Comparison of ENCODE assay signal across 11 cellular contexts in the genomic region with DNA sequence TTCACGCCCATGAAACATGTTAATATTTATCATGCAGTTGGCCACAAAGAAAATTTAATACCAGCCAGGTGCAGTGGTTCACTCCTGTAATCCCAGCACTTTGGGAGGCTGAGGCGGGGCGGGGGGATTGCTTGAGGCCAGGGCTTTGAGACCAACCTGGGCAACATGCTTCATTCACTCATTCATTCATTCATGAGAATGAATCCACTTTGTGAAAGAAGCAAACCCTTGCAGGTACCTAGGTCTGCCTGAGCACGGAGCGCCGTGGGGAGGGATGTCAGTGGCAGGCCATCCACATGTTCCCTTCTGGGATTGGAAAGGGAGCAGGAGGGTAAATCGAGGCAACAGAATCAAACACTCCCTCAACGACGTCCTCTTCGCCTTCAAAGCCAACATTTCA. TPM values are rescaled to one million over a fixed set of nuclear protein-coding genes. Genes with fewer than 3 reads are reported as not detected.
DNase-seq lines count a peak whose midpoint lies in the region; ATAC-seq and TF ChIP-seq lines count a peak whose summit lies in the region.
"Had no signal": no experiment of that assay in that cellular context is flagged by ENCODE, and none has a peak within 500 bp of the region (broad histone marks: within the 10 kb centered on the region; RNA-seq: fewer than 3 reads in every experiment).

No MANE protein-coding gene starts in this region.

- no peaks in the 10 kb centered on the region for H3K9me3 ChIP-seq in CD4-positive, alpha-beta memory T cell (ENCODE audit: control insufficient read depth in 1 of 2, low read length in 2 of 2)
- H3K9me3 ChIP-seq in Panc1 (ENCODE audit: control insufficient read depth, insufficient read depth, low read depth, low read length) (no peaks in the 10 kb centered on the region), neuronal stem cell (replicated peaks in 1 of 2; ENCODE audit: control insufficient read depth in 2 of 2, insufficient read depth in 1 of 2, low read depth in 1 of 2, low read length in 2 of 2) (no peaks in the 10 kb centered on the region)

- H3K18ac ChIP-seq in neuronal stem cell (ENCODE audit: low read length): no peak overlapping the region

- H3K4ac ChIP-seq in neuronal stem cell (ENCODE audit: low read length): no peak overlapping the region

- peaks cover 18 to 47% of the 10 kb centered on the region in 2 donors for H3K36me3 Mint-ChIP-seq in CD4-positive, alpha-beta memory T cell
- H3K36me3 Mint-ChIP-seq in endothelial cell (ENCODE audit: low read depth, unreplicated experiment): peaks cover 6% of the 10 kb centered on the region

- no peak overlapping the region for H3K4me3 ChIP-seq in CD4-positive, alpha-beta memory T cell (ENCODE audit: low read length in 2 of 2)
- H3K4me3 ChIP-seq in Panc1 (ENCODE audit: low read depth in 2 of 2, low read length in 2 of 2): no peak overlapping the region
- H3K4me3 ChIP-seq in rectal smooth muscle tissue (ENCODE audit: low read length): no peak overlapping the region
- no peak overlapping the region for H3K4me3 ChIP-seq in neuronal stem cell (ENCODE audit: low read length in 2 of 2)

- peak overlapping the region in 5 of 8 donors; percentile 43 to 99 (median 80) for H3K4me3 Mint-ChIP-seq in CD4-positive, alpha-beta memory T cell
- H3K4me3 Mint-ChIP-seq in endothelial cell (ENCODE audit: unreplicated experiment): peak overlapping the region; percentile 6

- H2BK5ac ChIP-seq in neuronal stem cell (ENCODE audit: low read length): no peak overlapping the region

- H2AK5ac ChIP-seq in neuronal stem cell (ENCODE audit: low read depth, low read length): no peak overlapping the region

- H3K79me1 ChIP-seq in neuronal stem cell (ENCODE audit: low read depth, low read length): no peaks in the 10 kb centered on the region

- H3K9ac ChIP-seq in rectal smooth muscle tissue (ENCODE audit: low read length) (no peak overlapping the region), neuronal stem cell (ENCODE audit: low read depth, low read length, poor library complexity) (no peak overlapping the region)

- H3K36me3 ChIP-seq in CD4-positive, alpha-beta memory T cell (ENCODE audit: insufficient read depth, low read length): peaks cover 11% of the 10 kb centered on the region
- H3K36me3 ChIP-seq in Panc1 (ENCODE audit: control insufficient read depth, insufficient read depth, low read length): no peaks in the 10 kb centered on the region; the same call in 1 of the 2 replicates
- peaks cover 4% of the 10 kb centered on the region for H3K36me3 ChIP-seq in rectal smooth muscle tissue (ENCODE audit: control insufficient read depth, insufficient read depth, low read length)
- H3K36me3 ChIP-seq in neuronal stem cell (replicated peaks in 1 of 2; ENCODE audit: control insufficient read depth in 2 of 2, insufficient read depth in 2 of 2, low read length in 2 of 2): no peaks in the 10 kb centered on the region

- BruUV-seq in Panc1 (replicated peaks; lab: Mats Ljungman, UMichigan): TSS peak; percentile 12

- in situ Hi-C loops in Panc1 (cut with HindIII; ENCODE audit: low pct_unique_long_range_greater_than_20kb, low sequenced_read_pairs) (no loop called here), KBM-7 (cut with MboI; ENCODE audit: low pct_unique_long_range_greater_than_20kb, low sequenced_read_pairs) (loop anchor here (10.0 kb wide), 1 partner anchor 46 kb away; no protein-coding TSS in a partner anchor)

- no peak overlapping the region for H4K8ac ChIP-seq in neuronal stem cell (ENCODE audit: low read depth, low read length)

- intact Hi-C loops in CD4-positive, alpha-beta memory T cell (cut with micrococcal nuclease): loop anchor here (5.0 kb wide), 4 partner anchors 33 to 753 kb away; a partner anchor contains a TSS
- intact Hi-C loops in Panc1 (cut with micrococcal nuclease; ENCODE audit: unreplicated experiment): no loop called here

- no peaks in the 10 kb centered on the region for H3K9me3 Mint-ChIP-seq in CD4-positive, alpha-beta memory T cell
- no peaks in the 10 kb centered on the region for H3K9me3 Mint-ChIP-seq in endothelial cell (ENCODE audit: unreplicated experiment)

- H3K27me3 Mint-ChIP-seq in CD4-positive, alpha-beta memory T cell: no peaks in the 10 kb centered on the region
- peaks cover 23% of the 10 kb centered on the region for H3K27me3 Mint-ChIP-seq in endothelial cell (ENCODE audit: unreplicated experiment)

- no peaks in the 10 kb centered on the region for H3K27me3 ChIP-seq in CD4-positive, alpha-beta memory T cell (ENCODE audit: insufficient read depth, low read length)
- H3K27me3 ChIP-seq in Panc1 (ENCODE audit: control insufficient read depth, insufficient read depth, low read length) (no peaks in the 10 kb centered on the region), rectal smooth muscle tissue (ENCODE audit: control insufficient read depth, insufficient read depth, low read length) (no peaks in the 10 kb centered on the region), neuronal stem cell (ENCODE audit: control insufficient read depth in 3 of 3, insufficient read depth in 3 of 3, low read depth in 1 of 3, low read length in 3 of 3) (peaks cover 0 to 18% (median 10%) of the 10 kb centered on the region in 3 experiments)

- WGBS in neuronal stem cell (ENCODE audit: extremely low coverage in 2 of 2, insufficient read length in 2 of 2, insufficient replicate concordance in 1 of 2), 2 donors: no CpG with 5 or more reads among the region's 10 CpGs

- peaks cover 87% of the 10 kb centered on the region for H3K4me1 ChIP-seq in CD4-positive, alpha-beta memory T cell (ENCODE audit: insufficient read depth, low read length)
- peaks cover 65% of the 10 kb centered on the region for H3K4me1 ChIP-seq in Panc1 (ENCODE audit: control insufficient read depth, insufficient read depth, low read length)
- H3K4me1 ChIP-seq in rectal smooth muscle tissue (ENCODE audit: control insufficient read depth, insufficient read depth, low read length): peaks cover 27% of the 10 kb centered on the region
- peaks cover 0 to 15% of the 10 kb centered on the region in 2 donors for H3K4me1 ChIP-seq in neuronal stem cell (ENCODE audit: control insufficient read depth in 2 of 2, insufficient read depth in 1 of 2, low read depth in 1 of 2, low read length in 2 of 2)

- TF ChIP-seq CTCF in Panc1 (IDR thresholded peaks at IDR 0.05) (no peak), endothelial cell (IDR thresholded peaks at IDR 0.05; ENCODE audit: unreplicated experiment) (no peak)

- peak overlapping the region; percentile 33 to 91 (median 65) for H3K27ac Mint-ChIP-seq in CD4-positive, alpha-beta memory T cell
- H3K27ac Mint-ChIP-seq in endothelial cell (ENCODE audit: unreplicated experiment): peak overlapping the region; percentile 85

- CTCF ChIA-PET in CD4-positive, alpha-beta memory T cell (lab: Charles Lee; ENCODE audit: partially characterized antibody): interaction anchor here (1.3 to 4.2 kb wide), 2 partner anchors 13 to 57 kb away, joined by 4 to 92 read pairs; no protein-coding TSS in a partner anchor
- CTCF ChIA-PET in Panc1 (lab: Charles Lee): no interaction called here

- POLR2A ChIA-PET in CD4-positive, alpha-beta memory T cell (lab: Charles Lee; ENCODE audit: partially characterized antibody): interaction anchor here (5.4 kb wide), 1 partner anchor 13 kb away, joined by 53 read pairs; no protein-coding TSS in a partner anchor
- POLR2A ChIA-PET in Panc1 (lab: Charles Lee): no interaction called here

- no peak overlapping the region for H2BK15ac ChIP-seq in neuronal stem cell (ENCODE audit: low read length)

- no peak overlapping the region for H3K14ac ChIP-seq in neuronal stem cell (ENCODE audit: low read length)

- H3K4me2 ChIP-seq in neuronal stem cell (ENCODE audit: insufficient read depth, low read length, poor library complexity, severe bottlenecking): no peak overlapping the region

- peaks cover 61 to 90% (median 72%) of the 10 kb centered on the region in 4 donors for H3K4me1 Mint-ChIP-seq in CD4-positive, alpha-beta memory T cell
- peaks cover 51% of the 10 kb centered on the region for H3K4me1 Mint-ChIP-seq in endothelial cell (ENCODE audit: unreplicated experiment)

- ATAC-seq in Panc1 (no peak), GM21515 (IDR thresholded peaks at IDR 0.05; ENCODE audit: unreplicated experiment) (no peak)

- H4K91ac ChIP-seq in neuronal stem cell (ENCODE audit: low read depth, low read length, poor library complexity): no peak overlapping the region

- no peak overlapping the region for H2BK12ac ChIP-seq in neuronal stem cell (ENCODE audit: low read length)

- DNase-seq in CD4-positive, alpha-beta memory T cell: no peak
- DNase-seq in Panc1 (ENCODE audit: low read depth, low spot score) (no peak), endothelial cell (ENCODE audit: low spot score) (no peak), cerebellar cortex (ENCODE audit: low spot score) (no peak), neuronal stem cell (ENCODE audit: low spot score) (no peak), KBM-7 (no peak)
- DNase-seq: DMS 273 treated with DMSO at 0.1 percent for 48 hours; erythroblast; NK-92 treated with Interleukin-12 subunit alpha and Interleukin-12 subunit beta, amount 100 ng/mL, for 24 hours had no signal

- no peak overlapping the region for H3K23ac ChIP-seq in neuronal stem cell (ENCODE audit: low read depth, low read length, poor library complexity)

- H3K27ac ChIP-seq in CD4-positive, alpha-beta memory T cell (ENCODE audit: low read depth, low read length): no peak overlapping the region
- no peak overlapping the region for H3K27ac ChIP-seq in Panc1 (ENCODE audit: low read length)
- H3K27ac ChIP-seq in rectal smooth muscle tissue (ENCODE audit: low read depth, low read length): peak overlapping the region; percentile 6
- no peak overlapping the region for H3K27ac ChIP-seq in neuronal stem cell (replicated peaks; ENCODE audit: low read length)

- H2BK120ac ChIP-seq in neuronal stem cell (ENCODE audit: low read depth, low read length): no peak overlapping the region

- no peak overlapping the region for H2AFZ ChIP-seq in neuronal stem cell (ENCODE audit: low read length)

RNA-seq across cellular contexts. Expression of a gene that starts 4.7 kb away (rescaled TPM):
- 100 to 1,000 TPM; 202 to 211 TPM for total RNA-seq in CD4-positive, alpha-beta memory T cell
- 100 to 1,000 TPM; 173 to 342 TPM for polyA plus RNA-seq in CD4-positive, alpha-beta memory T cell
- total RNA-seq in Panc1 (2021; ENCODE audit: unreplicated experiment) (241 TPM), endothelial cell (ENCODE audit: unreplicated experiment) (133 TPM)
- polyA plus RNA-seq in Panc1 (2012; ENCODE audit: insufficient read length): 310 TPM
- 47.4 TPM for polyA plus RNA-seq in neuronal stem cell (2013, experiment 1 of 2)
- polyA plus RNA-seq in neuronal stem cell (2013, experiment 2 of 2): 40.6 TPM
